ENCODE assay signal across 8 cellular contexts in the genomic region with DNA sequence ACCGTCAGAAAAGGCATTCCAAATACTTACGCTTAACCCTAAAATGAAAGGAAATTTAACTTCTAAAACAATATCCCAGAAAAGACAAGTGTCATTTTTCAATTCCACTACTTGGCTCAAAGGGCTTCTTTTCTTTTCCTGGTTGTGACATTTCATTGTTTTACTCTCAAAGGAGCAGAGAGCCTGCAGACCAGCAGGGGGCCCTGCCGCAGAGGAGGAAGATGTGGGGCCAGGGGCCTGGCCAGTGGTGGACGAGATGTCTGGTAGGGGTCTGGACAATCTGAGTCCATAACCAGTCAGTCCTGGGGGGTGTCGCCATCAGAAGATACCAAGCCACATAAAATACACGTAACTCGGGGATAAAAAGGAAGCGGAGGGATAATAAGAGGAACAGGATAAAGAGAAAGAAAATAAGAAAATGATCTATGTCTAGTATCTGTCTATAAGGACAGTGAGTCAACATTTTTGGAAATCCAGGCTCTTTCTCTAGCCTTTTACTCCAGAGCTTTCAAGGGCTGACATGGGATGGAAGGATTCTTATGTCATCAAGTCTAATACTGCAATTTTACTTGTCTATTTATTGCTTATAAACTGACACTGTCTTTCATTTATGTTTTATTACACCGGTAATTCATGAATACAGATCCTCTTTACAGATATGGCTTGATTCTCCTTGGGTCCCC. TPM values are rescaled to one million over a fixed set of nuclear protein-coding genes. Genes with fewer than 3 reads are reported as not detected.
DNase-seq lines count a peak whose midpoint lies in the region; ATAC-seq and TF ChIP-seq lines count a peak whose summit lies in the region.

No MANE protein-coding gene starts in this region.

- no peaks in the 10 kb centered on the region for H3K9me3 ChIP-seq in transverse colon

- no peak overlapping the region for H3K4me3 ChIP-seq in astrocyte of the cerebellum (ENCODE audit: low read depth, low read length)
- H3K4me3 ChIP-seq in transverse colon: no peak overlapping the region

- ATAC-seq in left lobe of liver (peak; percentile 29), GM21423 (IDR thresholded peaks at IDR 0.05; ENCODE audit: unreplicated experiment) (no peak), HG02623 (IDR thresholded peaks at IDR 0.05; ENCODE audit: unreplicated experiment) (no peak)

- no peak for TF ChIP-seq POLR2A in transverse colon (IDR thresholded peaks at IDR 0.05)

- H3K27ac ChIP-seq in transverse colon: no peak overlapping the region

- no peaks in the 10 kb centered on the region for H3K27me3 ChIP-seq in transverse colon

- TF ChIP-seq EP300 in transverse colon (IDR thresholded peaks at IDR 0.05; ENCODE audit: low read depth): no peak

- no peaks in the 10 kb centered on the region for H3K36me3 ChIP-seq in transverse colon

- peak; percentile 53 for TF ChIP-seq CTCF in astrocyte of the cerebellum (IDR thresholded peaks at IDR 0.05; ENCODE audit: low read depth, low read length, missing control alignments)
- peak; percentile 45 to 57 (median 49) for TF ChIP-seq CTCF in transverse colon (IDR thresholded peaks at IDR 0.05)

- H3K4me1 ChIP-seq in transverse colon: peaks cover 0 to 9% (median 2%) of the 10 kb centered on the region in 4 donors

- WGBS in transverse colon (ENCODE audit: low coverage in 1 of 2), 2 donors: 60 to 70% methylated on average over 7 to 9 of the region's 9 CpGs

- intact Hi-C loops in transverse colon (cut with DNase I; ENCODE audit: low total_unique reads): no loop called here

- in situ Hi-C loops in astrocyte of the cerebellum (cut with HindIII; ENCODE audit: low sequenced_read_pairs): no loop called here
- in situ Hi-C loops in transverse colon (cut with MboI; ENCODE audit: low pct_ligation_motif_present in 1 of 4, low pct_unique_long_range_greater_than_20kb in 1 of 4, low sequenced_read_pairs in 3 of 4): loop anchor here in 1 of 4 donors (25.0 kb wide), 1 partner anchor 131 kb away; no protein-coding TSS in a partner anchor

- peak; percentile 58 for DNase-seq in DMS 273 (lab: John Stamatoyannopoulos, UW; ENCODE audit: unreplicated experiment)
- no peak for DNase-seq in DMS 273 treated with DMSO at 0.1 percent for 48 hours (lab: John Stamatoyannopoulos, UW)
- DNase-seq in NOMO-1 treated with DMSO at 0.1 percent for 48 hours (lab: John Stamatoyannopoulos, UW; ENCODE audit: unreplicated experiment): peak; percentile 31
- DNase-seq in astrocyte of the cerebellum (ENCODE audit: low read depth): no peak
- no peak for DNase-seq in left lobe of liver (ENCODE audit: low spot score)
- DNase-seq in transverse colon: peak; percentile 36

RNA-seq across cellular contexts. Expression of gene ARHGEF3, which starts 54.2 kb away (rescaled TPM):
- 1.5 TPM for total RNA-seq in left lobe of liver
- 10 to 100 TPM in 1 of 4 donors, 1 to 10 TPM in 3; 2.6 to 13.2 (median 5.6) TPM for total RNA-seq in transverse colon

Comparison
In these comparisons a context has a peak if more than half of its experiments do, and no peak if none do; other contexts are left out.
1. DNase-seq: peak in DMS 273 (single experiment), NOMO-1 treated with DMSO at 0.1 percent for 48 hours (single experiment) and transverse colon (single experiment); none in DMS 273 treated with DMSO at 0.1 percent for 48 hours (single experiment), astrocyte of the cerebellum (single experiment) and left lobe of liver (single experiment).